Comparison of ENCODE assay signal across 1 cellular context in the genomic region with DNA sequence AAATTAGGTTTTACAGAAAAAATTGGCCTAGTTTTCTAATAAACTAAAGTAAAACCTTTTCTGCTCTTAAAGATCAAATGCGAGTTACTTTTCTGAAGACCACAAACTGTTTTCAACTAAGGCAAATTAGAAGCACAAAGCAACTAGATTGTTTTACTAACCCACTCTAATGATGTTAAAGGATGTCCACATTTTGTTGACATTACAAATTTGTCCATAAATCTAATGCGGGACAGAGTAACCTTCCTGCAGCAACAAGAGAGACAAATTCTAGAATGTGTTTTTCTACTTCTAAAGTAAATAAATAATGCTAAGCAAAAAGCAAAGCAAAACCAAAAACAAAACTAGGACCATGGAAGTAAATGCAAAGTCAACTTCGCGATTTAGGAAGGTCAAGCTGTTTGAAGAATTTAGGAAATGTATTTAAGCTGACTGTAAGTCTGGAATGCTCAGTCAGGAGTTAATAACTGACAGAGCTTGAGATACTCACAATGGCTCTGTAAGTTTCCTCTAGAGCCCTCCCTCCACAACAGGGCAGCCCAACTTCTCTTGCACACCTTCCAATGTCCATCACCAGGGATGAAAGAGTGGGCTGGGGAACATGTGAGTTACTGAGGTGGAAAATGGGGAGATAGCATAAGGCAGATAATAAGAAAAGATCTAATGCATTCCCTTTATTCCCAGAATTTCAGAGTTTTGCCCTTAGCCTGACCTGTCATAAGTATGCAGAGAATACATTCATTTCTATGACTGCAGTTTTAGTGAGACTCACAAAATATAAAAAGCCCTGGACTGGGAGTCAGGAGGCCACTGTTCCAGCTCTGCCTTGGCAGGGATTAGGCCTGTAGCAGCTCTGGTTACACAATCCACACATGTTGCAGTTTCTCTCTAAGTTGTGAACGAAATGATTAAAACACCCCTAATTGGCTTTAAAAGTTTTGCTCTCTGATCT.
TF ChIP-seq lines count a peak whose summit lies in the region.

No MANE protein-coding gene starts in this region.

TF ChIP-seq in HepG2, 621 proteins besides CTCF, POLR2A, EP300 and RAD21 (continued from another document and continues in another):
- TF ChIP-seq, protein P1, sequence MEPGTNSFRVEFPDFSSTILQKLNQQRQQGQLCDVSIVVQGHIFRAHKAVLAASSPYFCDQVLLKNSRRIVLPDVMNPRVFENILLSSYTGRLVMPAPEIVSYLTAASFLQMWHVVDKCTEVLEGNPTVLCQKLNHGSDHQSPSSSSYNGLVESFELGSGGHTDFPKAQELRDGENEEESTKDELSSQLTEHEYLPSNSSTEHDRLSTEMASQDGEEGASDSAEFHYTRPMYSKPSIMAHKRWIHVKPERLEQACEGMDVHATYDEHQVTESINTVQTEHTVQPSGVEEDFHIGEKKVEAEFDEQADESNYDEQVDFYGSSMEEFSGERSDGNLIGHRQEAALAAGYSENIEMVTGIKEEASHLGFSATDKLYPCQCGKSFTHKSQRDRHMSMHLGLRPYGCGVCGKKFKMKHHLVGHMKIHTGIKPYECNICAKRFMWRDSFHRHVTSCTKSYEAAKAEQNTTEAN (CRISPR knock-in tag; conservative IDR thresholded peaks at IDR 0.05), result 0 out of 2 replicates have a peak, but pooled peaks have one; percentile 45
- TF ChIP-seq, protein P2, sequence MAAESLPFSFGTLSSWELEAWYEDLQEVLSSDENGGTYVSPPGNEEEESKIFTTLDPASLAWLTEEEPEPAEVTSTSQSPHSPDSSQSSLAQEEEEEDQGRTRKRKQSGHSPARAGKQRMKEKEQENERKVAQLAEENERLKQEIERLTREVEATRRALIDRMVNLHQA (CRISPR knock-in tag; IDR thresholded peaks at IDR 0.05), result no peak
- no peak for TF ChIP-seq ZNF776 (CRISPR knock-in tag; IDR thresholded peaks at IDR 0.05)
- TF ChIP-seq HDAC6 (IDR thresholded peaks at IDR 0.05; ENCODE audit: low read depth, low read length), result no peak
- TF ChIP-seq, protein P3, sequence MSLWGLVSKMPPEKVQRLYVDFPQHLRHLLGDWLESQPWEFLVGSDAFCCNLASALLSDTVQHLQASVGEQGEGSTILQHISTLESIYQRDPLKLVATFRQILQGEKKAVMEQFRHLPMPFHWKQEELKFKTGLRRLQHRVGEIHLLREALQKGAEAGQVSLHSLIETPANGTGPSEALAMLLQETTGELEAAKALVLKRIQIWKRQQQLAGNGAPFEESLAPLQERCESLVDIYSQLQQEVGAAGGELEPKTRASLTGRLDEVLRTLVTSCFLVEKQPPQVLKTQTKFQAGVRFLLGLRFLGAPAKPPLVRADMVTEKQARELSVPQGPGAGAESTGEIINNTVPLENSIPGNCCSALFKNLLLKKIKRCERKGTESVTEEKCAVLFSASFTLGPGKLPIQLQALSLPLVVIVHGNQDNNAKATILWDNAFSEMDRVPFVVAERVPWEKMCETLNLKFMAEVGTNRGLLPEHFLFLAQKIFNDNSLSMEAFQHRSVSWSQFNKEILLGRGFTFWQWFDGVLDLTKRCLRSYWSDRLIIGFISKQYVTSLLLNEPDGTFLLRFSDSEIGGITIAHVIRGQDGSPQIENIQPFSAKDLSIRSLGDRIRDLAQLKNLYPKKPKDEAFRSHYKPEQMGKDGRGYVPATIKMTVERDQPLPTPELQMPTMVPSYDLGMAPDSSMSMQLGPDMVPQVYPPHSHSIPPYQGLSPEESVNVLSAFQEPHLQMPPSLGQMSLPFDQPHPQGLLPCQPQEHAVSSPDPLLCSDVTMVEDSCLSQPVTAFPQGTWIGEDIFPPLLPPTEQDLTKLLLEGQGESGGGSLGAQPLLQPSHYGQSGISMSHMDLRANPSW (CRISPR knock-in tag; IDR thresholded peaks at IDR 0.05; ENCODE audit: borderline replicate concordance), result no peak
- TF ChIP-seq CBX1 (IDR thresholded peaks at IDR 0.05; ENCODE audit: low read depth), result no peak
- TF ChIP-seq ARNT (IDR thresholded peaks at IDR 0.05), result no peak
- no peak for TF ChIP-seq THAP7 (CRISPR knock-in tag; IDR thresholded peaks at IDR 0.05)
- no peak for TF ChIP-seq ZNF484 (CRISPR knock-in tag; IDR thresholded peaks at IDR 0.05; ENCODE audit: borderline replicate concordance, low read depth)
- TF ChIP-seq, protein P4, sequence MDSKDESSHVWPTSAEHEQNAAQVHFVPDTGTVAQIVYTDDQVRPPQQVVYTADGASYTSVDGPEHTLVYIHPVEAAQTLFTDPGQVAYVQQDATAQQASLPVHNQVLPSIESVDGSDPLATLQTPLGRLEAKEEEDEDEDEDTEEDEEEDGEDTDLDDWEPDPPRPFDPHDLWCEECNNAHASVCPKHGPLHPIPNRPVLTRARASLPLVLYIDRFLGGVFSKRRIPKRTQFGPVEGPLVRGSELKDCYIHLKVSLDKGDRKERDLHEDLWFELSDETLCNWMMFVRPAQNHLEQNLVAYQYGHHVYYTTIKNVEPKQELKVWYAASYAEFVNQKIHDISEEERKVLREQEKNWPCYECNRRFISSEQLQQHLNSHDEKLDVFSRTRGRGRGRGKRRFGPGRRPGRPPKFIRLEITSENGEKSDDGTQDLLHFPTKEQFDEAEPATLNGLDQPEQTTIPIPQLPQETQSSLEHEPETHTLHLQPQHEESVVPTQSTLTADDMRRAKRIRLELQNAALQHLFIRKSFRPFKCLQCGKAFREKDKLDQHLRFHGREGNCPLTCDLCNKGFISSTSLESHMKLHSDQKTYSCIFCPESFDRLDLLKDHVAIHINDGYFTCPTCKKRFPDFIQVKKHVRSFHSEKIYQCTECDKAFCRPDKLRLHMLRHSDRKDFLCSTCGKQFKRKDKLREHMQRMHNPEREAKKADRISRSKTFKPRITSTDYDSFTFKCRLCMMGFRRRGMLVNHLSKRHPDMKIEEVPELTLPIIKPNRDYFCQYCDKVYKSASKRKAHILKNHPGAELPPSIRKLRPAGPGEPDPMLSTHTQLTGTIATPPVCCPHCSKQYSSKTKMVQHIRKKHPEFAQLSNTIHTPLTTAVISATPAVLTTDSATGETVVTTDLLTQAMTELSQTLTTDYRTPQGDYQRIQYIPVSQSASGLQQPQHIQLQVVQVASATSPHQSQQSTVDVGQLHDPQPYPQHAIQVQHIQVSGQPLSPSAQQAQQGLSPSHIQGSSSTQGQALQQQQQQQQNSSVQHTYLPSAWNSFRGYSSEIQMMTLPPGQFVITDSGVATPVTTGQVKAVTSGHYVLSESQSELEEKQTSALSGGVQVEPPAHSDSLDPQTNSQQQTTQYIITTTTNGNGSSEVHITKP (CRISPR knock-in tag; IDR thresholded peaks at IDR 0.05; ENCODE audit: low read depth), result no peak
- TF ChIP-seq THAP11 (CRISPR knock-in tag; IDR thresholded peaks at IDR 0.05), result no peak; the same call in 1 of the 2 replicates
- TF ChIP-seq HNF4G (IDR thresholded peaks at IDR 0.05; ENCODE audit: borderline replicate concordance, low read depth, low read length), result no peak; the same call in 1 of the 2 replicates
- TF ChIP-seq HNF4G (CRISPR knock-in tag; IDR thresholded peaks at IDR 0.05; ENCODE audit: borderline replicate concordance, low read depth), result no peak
- no peak for TF ChIP-seq NFE2 (CRISPR knock-in tag; IDR thresholded peaks at IDR 0.05)
- TF ChIP-seq ZNF264 (CRISPR knock-in tag; IDR thresholded peaks at IDR 0.05), result no peak
- no peak for TF ChIP-seq ZNF850 (CRISPR knock-in tag; conservative IDR thresholded peaks at IDR 0.05)
- TF ChIP-seq ZNF615 (CRISPR knock-in tag; IDR thresholded peaks at IDR 0.05; ENCODE audit: borderline replicate concordance), result no peak
- TF ChIP-seq ZNF468 (CRISPR knock-in tag; IDR thresholded peaks at IDR 0.05), result no peak
- no peak for TF ChIP-seq PRMT3 (CRISPR knock-in tag; IDR thresholded peaks at IDR 0.05; ENCODE audit: borderline replicate concordance, low read depth)
- no peak for TF ChIP-seq NR2F2 (IDR thresholded peaks at IDR 0.05; ENCODE audit: borderline replicate concordance, low read depth)
- TF ChIP-seq NR3C1 (CRISPR knock-in tag; IDR thresholded peaks at IDR 0.05), result no peak
- no peak for TF ChIP-seq ZNF766 (CRISPR knock-in tag; IDR thresholded peaks at IDR 0.05; ENCODE audit: borderline replicate concordance)
- TF ChIP-seq SETDB1 (CRISPR knock-in tag; IDR thresholded peaks at IDR 0.05; ENCODE audit: borderline replicate concordance), result no peak
- TF ChIP-seq ZNF33B (CRISPR knock-in tag; IDR thresholded peaks at IDR 0.05), result no peak
- TF ChIP-seq ZNF569 (CRISPR knock-in tag; IDR thresholded peaks at IDR 0.05; ENCODE audit: borderline replicate concordance), result no peak
- 0 out of 2 replicates have a peak, but pooled peaks have one; percentile 24 for TF ChIP-seq ZNF124 (CRISPR knock-in tag; IDR thresholded peaks at IDR 0.05)
- TF ChIP-seq ZNF552 (CRISPR knock-in tag; IDR thresholded peaks at IDR 0.05; ENCODE audit: borderline replicate concordance), result no peak
- no peak for TF ChIP-seq ZNF446 (CRISPR knock-in tag; IDR thresholded peaks at IDR 0.05)
- no peak for TF ChIP-seq ZFY (CRISPR knock-in tag; IDR thresholded peaks at IDR 0.05)
- TF ChIP-seq RNF2 (conservative IDR thresholded peaks at IDR 0.05; ENCODE audit: low read depth), result no peak
- TF ChIP-seq ZNF607 (CRISPR knock-in tag; IDR thresholded peaks at IDR 0.05; ENCODE audit: borderline replicate concordance), result no peak
- TF ChIP-seq ZNF746 (CRISPR knock-in tag; IDR thresholded peaks at IDR 0.05), result no peak
- no peak for TF ChIP-seq ZNF335 (CRISPR knock-in tag; IDR thresholded peaks at IDR 0.05)
- no peak for TF ChIP-seq CHD2 (IDR thresholded peaks at IDR 0.05; ENCODE audit: low read depth, low read length)
- TF ChIP-seq IKZF4 (CRISPR knock-in tag; IDR thresholded peaks at IDR 0.05; ENCODE audit: borderline replicate concordance, low read depth, not compliant biosample characterization), result no peak
- TF ChIP-seq NFE2L1 (CRISPR knock-in tag; IDR thresholded peaks at IDR 0.05; ENCODE audit: borderline replicate concordance), result no peak
- TF ChIP-seq, protein P5, sequence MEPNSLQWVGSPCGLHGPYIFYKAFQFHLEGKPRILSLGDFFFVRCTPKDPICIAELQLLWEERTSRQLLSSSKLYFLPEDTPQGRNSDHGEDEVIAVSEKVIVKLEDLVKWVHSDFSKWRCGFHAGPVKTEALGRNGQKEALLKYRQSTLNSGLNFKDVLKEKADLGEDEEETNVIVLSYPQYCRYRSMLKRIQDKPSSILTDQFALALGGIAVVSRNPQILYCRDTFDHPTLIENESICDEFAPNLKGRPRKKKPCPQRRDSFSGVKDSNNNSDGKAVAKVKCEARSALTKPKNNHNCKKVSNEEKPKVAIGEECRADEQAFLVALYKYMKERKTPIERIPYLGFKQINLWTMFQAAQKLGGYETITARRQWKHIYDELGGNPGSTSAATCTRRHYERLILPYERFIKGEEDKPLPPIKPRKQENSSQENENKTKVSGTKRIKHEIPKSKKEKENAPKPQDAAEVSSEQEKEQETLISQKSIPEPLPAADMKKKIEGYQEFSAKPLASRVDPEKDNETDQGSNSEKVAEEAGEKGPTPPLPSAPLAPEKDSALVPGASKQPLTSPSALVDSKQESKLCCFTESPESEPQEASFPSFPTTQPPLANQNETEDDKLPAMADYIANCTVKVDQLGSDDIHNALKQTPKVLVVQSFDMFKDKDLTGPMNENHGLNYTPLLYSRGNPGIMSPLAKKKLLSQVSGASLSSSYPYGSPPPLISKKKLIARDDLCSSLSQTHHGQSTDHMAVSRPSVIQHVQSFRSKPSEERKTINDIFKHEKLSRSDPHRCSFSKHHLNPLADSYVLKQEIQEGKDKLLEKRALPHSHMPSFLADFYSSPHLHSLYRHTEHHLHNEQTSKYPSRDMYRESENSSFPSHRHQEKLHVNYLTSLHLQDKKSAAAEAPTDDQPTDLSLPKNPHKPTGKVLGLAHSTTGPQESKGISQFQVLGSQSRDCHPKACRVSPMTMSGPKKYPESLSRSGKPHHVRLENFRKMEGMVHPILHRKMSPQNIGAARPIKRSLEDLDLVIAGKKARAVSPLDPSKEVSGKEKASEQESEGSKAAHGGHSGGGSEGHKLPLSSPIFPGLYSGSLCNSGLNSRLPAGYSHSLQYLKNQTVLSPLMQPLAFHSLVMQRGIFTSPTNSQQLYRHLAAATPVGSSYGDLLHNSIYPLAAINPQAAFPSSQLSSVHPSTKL (CRISPR knock-in tag; IDR thresholded peaks at IDR 0.05), result peak; percentile 79
- TF ChIP-seq RBAK (CRISPR knock-in tag; IDR thresholded peaks at IDR 0.05), result no peak
- TF ChIP-seq ZNF414 (CRISPR knock-in tag; IDR thresholded peaks at IDR 0.05), result no peak; the same call in 1 of the 2 replicates
- TF ChIP-seq, protein P6, sequence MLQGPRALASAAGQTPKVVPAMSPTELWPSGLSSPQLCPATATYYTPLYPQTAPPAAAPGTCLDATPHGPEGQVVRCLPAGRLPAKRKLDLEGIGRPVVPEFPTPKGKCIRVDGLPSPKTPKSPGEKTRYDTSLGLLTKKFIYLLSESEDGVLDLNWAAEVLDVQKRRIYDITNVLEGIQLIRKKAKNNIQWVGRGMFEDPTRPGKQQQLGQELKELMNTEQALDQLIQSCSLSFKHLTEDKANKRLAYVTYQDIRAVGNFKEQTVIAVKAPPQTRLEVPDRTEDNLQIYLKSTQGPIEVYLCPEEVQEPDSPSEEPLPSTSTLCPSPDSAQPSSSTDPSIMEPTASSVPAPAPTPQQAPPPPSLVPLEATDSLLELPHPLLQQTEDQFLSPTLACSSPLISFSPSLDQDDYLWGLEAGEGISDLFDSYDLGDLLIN (CRISPR knock-in tag; IDR thresholded peaks at IDR 0.05; ENCODE audit: borderline replicate concordance), result no peak
- TF ChIP-seq ZNF329 (CRISPR knock-in tag; IDR thresholded peaks at IDR 0.05; ENCODE audit: low read depth), result no peak
- TF ChIP-seq MYNN (CRISPR knock-in tag; IDR thresholded peaks at IDR 0.05; ENCODE audit: low read depth), result no peak
- no peak for TF ChIP-seq ZNF570 (CRISPR knock-in tag; IDR thresholded peaks at IDR 0.05; ENCODE audit: borderline replicate concordance)
- no peak for TF ChIP-seq BHLHE40 (IDR thresholded peaks at IDR 0.05; ENCODE audit: low read length)
- TF ChIP-seq KLF6 (CRISPR knock-in tag; IDR thresholded peaks at IDR 0.05), result no peak
- TF ChIP-seq CEBPG (CRISPR knock-in tag; IDR thresholded peaks at IDR 0.05), result no peak
- no peak for TF ChIP-seq MXD4 (CRISPR knock-in tag; IDR thresholded peaks at IDR 0.05)
- TF ChIP-seq ZFP37 (CRISPR knock-in tag; IDR thresholded peaks at IDR 0.05; ENCODE audit: borderline replicate concordance), result no peak
- no peak for TF ChIP-seq SMARCE1 (IDR thresholded peaks at IDR 0.05; ENCODE audit: borderline replicate concordance)
- no peak for TF ChIP-seq SMARCC2 (IDR thresholded peaks at IDR 0.05)
- TF ChIP-seq CREM (IDR thresholded peaks at IDR 0.05), result peak; percentile 12; the same call in 1 of the 2 replicates
- no peak for TF ChIP-seq CREM (CRISPR knock-in tag; IDR thresholded peaks at IDR 0.05)
- TF ChIP-seq PLRG1 (conservative IDR thresholded peaks at IDR 0.05), result no peak
